Comparison of ENCODE assay signal across 8 cellular contexts in genomic region chr7:99557940-99558305, GRCh38. TPM values are rescaled to one million over a fixed set of nuclear protein-coding genes. Genes with fewer than 3 reads are reported as not detected.
A peak's percentile ranks its signal among the peaks of the same experiment; 100 is the strongest.
DNase-seq lines count a peak whose midpoint lies in the region; ATAC-seq and TF ChIP-seq lines count a peak whose summit lies in the region.

No MANE protein-coding gene starts in this region.

- peaks cover 52% of the 10 kb centered on the region for H3K4me1 Mint-ChIP-seq in activated CD8-positive, alpha-beta T cell treated with anti-CD3 and anti-CD28 coated beads for 36 hours (ENCODE audit: low read depth)
- peaks cover 57% of the 10 kb centered on the region for H3K4me1 Mint-ChIP-seq in stimulated activated naive CD8-positive, alpha-beta T cell treated with anti-CD3 and anti-CD28 coated beads, Interleukin-15, amount 100 ng/mL, for 72 hours

- no peaks in the 10 kb centered on the region for H3K27me3 Mint-ChIP-seq in activated CD8-positive, alpha-beta T cell treated with anti-CD3 and anti-CD28 coated beads for 36 hours
- no peaks in the 10 kb centered on the region for H3K27me3 Mint-ChIP-seq in stimulated activated naive CD8-positive, alpha-beta T cell treated with anti-CD3 and anti-CD28 coated beads, Interleukin-15, amount 100 ng/mL, for 72 hours

- H3K27ac Mint-ChIP-seq in activated CD8-positive, alpha-beta T cell treated with anti-CD3 and anti-CD28 coated beads for 36 hours, result peak overlapping the region; percentile 100
- peak overlapping the region; percentile 99 to 100 for H3K27ac Mint-ChIP-seq in stimulated activated naive CD8-positive, alpha-beta T cell treated with anti-CD3 and anti-CD28 coated beads, Interleukin-15, amount 100 ng/mL, for 72 hours

- intact Hi-C loops in activated CD8-positive, alpha-beta T cell treated with anti-CD3 and anti-CD28 coated beads for 36 hours (cut with micrococcal nuclease), result loop anchor here (10.0 kb wide), 1 partner anchor 53 kb away; the partner anchor contains the start of genes ZKSCAN5 and ZNF394

- no peaks in the 10 kb centered on the region for H3K9me3 ChIP-seq in iPS-18c (ENCODE audit: control insufficient read depth, insufficient read depth, low read length)

- peak overlapping the region; percentile 100 for H3K4me3 ChIP-seq in iPS-18c (ENCODE audit: insufficient read depth, low read depth, low read length)

- H3K4me3 Mint-ChIP-seq in activated CD8-positive, alpha-beta T cell treated with anti-CD3 and anti-CD28 coated beads for 36 hours, result peak overlapping the region; percentile 99
- peak overlapping the region; percentile 92 to 100 for H3K4me3 Mint-ChIP-seq in stimulated activated naive CD8-positive, alpha-beta T cell treated with anti-CD3 and anti-CD28 coated beads, Interleukin-15, amount 100 ng/mL, for 72 hours

- no peaks in the 10 kb centered on the region for H3K9me3 Mint-ChIP-seq in activated CD8-positive, alpha-beta T cell treated with anti-CD3 and anti-CD28 coated beads for 36 hours
- no peaks in the 10 kb centered on the region for H3K9me3 Mint-ChIP-seq in stimulated activated naive CD8-positive, alpha-beta T cell treated with anti-CD3 and anti-CD28 coated beads, Interleukin-15, amount 100 ng/mL, for 72 hours

- CTCF ChIA-PET in activated CD8-positive, alpha-beta T cell treated with anti-CD3 and anti-CD28 coated beads for 36 hours (lab: Charles Lee), result interaction anchor here (0.8 to 1.6 kb wide), 5 partner anchors 7 to 361 kb away, joined by 3 to 4 read pairs (median 4); partner anchors contain the start of gene TRIM4

- peaks cover 55% of the 10 kb centered on the region for H3K36me3 Mint-ChIP-seq in activated CD8-positive, alpha-beta T cell treated with anti-CD3 and anti-CD28 coated beads for 36 hours (ENCODE audit: low read depth)

- POLR2A ChIA-PET in activated CD8-positive, alpha-beta T cell treated with anti-CD3 and anti-CD28 coated beads for 36 hours (lab: Charles Lee), result interaction anchor here (0.9 to 3.8 kb wide), 12 partner anchors 15 to 872 kb away, joined by 3 to 20 read pairs (median 4); partner anchors contain the start of genes MEPCE, TMEM225B, TRIM4 and ZNF394

- TF ChIP-seq CTCF in activated CD8-positive, alpha-beta T cell treated with anti-CD3 and anti-CD28 coated beads for 36 hours (IDR thresholded peaks at IDR 0.05), result no peak

- ATAC-seq in HG02885 (IDR thresholded peaks at IDR 0.05; ENCODE audit: poor library complexity, unreplicated experiment) (peak; percentile 50), HG02763 (IDR thresholded peaks at IDR 0.05; ENCODE audit: unreplicated experiment) (no peak)
- peak; percentile 55 for ATAC-seq in activated CD8-positive, alpha-beta T cell treated with anti-CD3 and anti-CD28 coated beads for 36 hours
- peak; percentile 62 for ATAC-seq in stimulated activated naive CD8-positive, alpha-beta T cell treated with anti-CD3 and anti-CD28 coated beads, Interleukin-15, amount 100 ng/mL, for 72 hours

- DNase-seq in NCI-H1694 treated with DMSO at 0.1 percent for 48 hours (lab: John Stamatoyannopoulos, UW) (peak; percentile 28), NCI-H1694 (lab: John Stamatoyannopoulos, UW) (no peak), iPS-NIHi7 (ENCODE audit: extremely low spot score) (no peak)
- DNase-seq in activated CD8-positive, alpha-beta T cell treated with anti-CD3 and anti-CD28 coated beads for 36 hours, result no peak
- no peak for DNase-seq in stimulated activated naive CD8-positive, alpha-beta T cell treated with anti-CD3 and anti-CD28 coated beads, Interleukin-15, amount 100 ng/mL, for 72 hours

RNA-seq across cellular contexts. Expression of gene ZNF655, which starts 0.5 kb away (rescaled TPM):
- total RNA-seq in activated CD8-positive, alpha-beta T cell treated with anti-CD3 and anti-CD28 coated beads for 36 hours, result 10 to 100 TPM; 63.0 to 65.2 TPM

RNA-seq across cellular contexts. Expression of gene FAM200A, which starts 6.0 kb away (rescaled TPM):
- 1 to 10 TPM; 4.8 to 4.9 TPM for total RNA-seq in activated CD8-positive, alpha-beta T cell treated with anti-CD3 and anti-CD28 coated beads for 36 hours

RNA-seq across cellular contexts. Expression of gene TMEM225B, which starts 40.1 kb away (rescaled TPM):
- total RNA-seq in activated CD8-positive, alpha-beta T cell treated with anti-CD3 and anti-CD28 coated beads for 36 hours, result 1 to 10 TPM in 1 of 2 experiments, under 1 TPM in 1; 0.92 to 2.2 TPM

RNA-seq across cellular contexts. Expression of gene ZKSCAN5, which starts 53.5 kb away (rescaled TPM):
- 1 to 10 TPM; 7.6 to 7.9 TPM for total RNA-seq in activated CD8-positive, alpha-beta T cell treated with anti-CD3 and anti-CD28 coated beads for 36 hours

RNA-seq across cellular contexts. Expression of gene ZNF394, which starts 57.8 kb away (rescaled TPM):
- 10 to 100 TPM; 25.9 to 28.0 TPM for total RNA-seq in activated CD8-positive, alpha-beta T cell treated with anti-CD3 and anti-CD28 coated beads for 36 hours
